ENCODE assay signal across 1 cellular context in genomic region chr2:219973136-219973535, GRCh38.
TF ChIP-seq lines count a peak whose summit lies in the region.

No MANE protein-coding gene starts in this region.

TF ChIP-seq in IMR-90, 13 proteins besides CTCF, POLR2A, EP300 and RAD21:
- TF ChIP-seq MAZ (IDR thresholded peaks at IDR 0.05; ENCODE audit: borderline replicate concordance, low read depth, low read length) (no peak), NFE2L2 (IDR thresholded peaks at IDR 0.05; ENCODE audit: low read depth, low read length) (no peak), CEBPB (IDR thresholded peaks at IDR 0.05; ENCODE audit: low read depth, low read length) (no peak)
